In the genomic region with DNA sequence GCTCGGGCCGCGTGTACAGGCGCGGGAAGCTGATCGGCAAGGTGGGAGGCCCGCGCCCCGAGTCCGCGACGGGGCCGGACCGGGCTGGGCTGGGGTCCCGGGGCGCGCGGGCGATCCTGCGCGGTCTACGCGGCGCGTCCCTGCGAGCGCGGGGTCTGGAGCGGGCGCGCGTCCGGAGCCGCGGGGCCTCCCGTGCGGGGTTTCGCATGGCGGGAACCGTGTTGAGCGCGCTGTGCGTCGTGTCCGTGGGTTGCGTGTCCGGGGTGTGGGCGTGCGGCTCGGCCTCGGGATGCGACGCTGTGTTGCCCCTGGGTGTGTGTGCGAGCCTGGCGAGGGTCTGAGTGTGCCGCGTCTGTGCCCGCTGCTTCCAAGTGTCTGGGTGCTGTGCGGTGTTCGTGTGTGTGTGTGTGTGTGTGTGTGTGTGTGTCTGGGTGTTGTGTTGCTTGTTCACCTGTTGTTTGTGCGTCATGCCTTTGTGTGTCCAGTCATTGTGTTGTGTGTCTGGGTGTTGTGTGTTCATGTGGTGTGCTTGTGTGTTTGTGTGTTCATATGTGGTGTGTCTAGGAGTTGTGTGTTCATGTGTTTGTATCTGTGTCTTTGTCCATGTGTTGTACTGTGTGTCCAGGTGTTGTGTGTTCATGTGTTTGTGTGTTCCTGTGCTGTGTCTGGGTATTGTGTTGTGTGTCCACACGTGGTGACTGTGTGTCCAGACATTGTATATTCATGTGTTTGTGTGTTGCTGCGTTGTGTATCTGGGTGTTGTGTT, we compare ENCODE assay signal across 2 cellular contexts.
A peak's percentile ranks its signal among the peaks of the same experiment; 100 is the strongest.
TF ChIP-seq lines count a peak whose summit lies in the region.

No MANE protein-coding gene starts in this region.

TF ChIP-seq in HEK293, 187 proteins besides CTCF, POLR2A, EP300 and RAD21 (continues in another document):
- no peak for TF ChIP-seq ZNF350 (tag by site-specific recombination; IDR thresholded peaks at IDR 0.05)
- no peak for TF ChIP-seq ZNF549 (tag by site-specific recombination; IDR thresholded peaks at IDR 0.05)
- TF ChIP-seq, protein P1, sequence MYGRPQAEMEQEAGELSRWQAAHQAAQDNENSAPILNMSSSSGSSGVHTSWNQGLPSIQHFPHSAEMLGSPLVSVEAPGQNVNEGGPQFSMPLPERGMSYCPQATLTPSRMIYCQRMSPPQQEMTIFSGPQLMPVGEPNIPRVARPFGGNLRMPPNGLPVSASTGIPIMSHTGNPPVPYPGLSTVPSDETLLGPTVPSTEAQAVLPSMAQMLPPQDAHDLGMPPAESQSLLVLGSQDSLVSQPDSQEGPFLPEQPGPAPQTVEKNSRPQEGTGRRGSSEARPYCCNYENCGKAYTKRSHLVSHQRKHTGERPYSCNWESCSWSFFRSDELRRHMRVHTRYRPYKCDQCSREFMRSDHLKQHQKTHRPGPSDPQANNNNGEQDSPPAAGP (tag by site-specific recombination; IDR thresholded peaks at IDR 0.05), result peak; percentile 40; the same call in 1 of the 2 replicates
- TF ChIP-seq, protein P2, sequence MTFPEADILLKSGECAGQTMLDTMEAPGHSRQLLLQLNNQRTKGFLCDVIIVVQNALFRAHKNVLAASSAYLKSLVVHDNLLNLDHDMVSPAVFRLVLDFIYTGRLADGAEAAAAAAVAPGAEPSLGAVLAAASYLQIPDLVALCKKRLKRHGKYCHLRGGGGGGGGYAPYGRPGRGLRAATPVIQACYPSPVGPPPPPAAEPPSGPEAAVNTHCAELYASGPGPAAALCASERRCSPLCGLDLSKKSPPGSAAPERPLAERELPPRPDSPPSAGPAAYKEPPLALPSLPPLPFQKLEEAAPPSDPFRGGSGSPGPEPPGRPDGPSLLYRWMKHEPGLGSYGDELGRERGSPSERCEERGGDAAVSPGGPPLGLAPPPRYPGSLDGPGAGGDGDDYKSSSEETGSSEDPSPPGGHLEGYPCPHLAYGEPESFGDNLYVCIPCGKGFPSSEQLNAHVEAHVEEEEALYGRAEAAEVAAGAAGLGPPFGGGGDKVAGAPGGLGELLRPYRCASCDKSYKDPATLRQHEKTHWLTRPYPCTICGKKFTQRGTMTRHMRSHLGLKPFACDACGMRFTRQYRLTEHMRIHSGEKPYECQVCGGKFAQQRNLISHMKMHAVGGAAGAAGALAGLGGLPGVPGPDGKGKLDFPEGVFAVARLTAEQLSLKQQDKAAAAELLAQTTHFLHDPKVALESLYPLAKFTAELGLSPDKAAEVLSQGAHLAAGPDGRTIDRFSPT (tag by site-specific recombination; IDR thresholded peaks at IDR 0.05), result 0 out of 2 replicates have a peak, but pooled peaks have one; percentile 23
- TF ChIP-seq KLF9 (tag by site-specific recombination; IDR thresholded peaks at IDR 0.05; ENCODE audit: low read depth), result no peak
- TF ChIP-seq, protein P3, sequence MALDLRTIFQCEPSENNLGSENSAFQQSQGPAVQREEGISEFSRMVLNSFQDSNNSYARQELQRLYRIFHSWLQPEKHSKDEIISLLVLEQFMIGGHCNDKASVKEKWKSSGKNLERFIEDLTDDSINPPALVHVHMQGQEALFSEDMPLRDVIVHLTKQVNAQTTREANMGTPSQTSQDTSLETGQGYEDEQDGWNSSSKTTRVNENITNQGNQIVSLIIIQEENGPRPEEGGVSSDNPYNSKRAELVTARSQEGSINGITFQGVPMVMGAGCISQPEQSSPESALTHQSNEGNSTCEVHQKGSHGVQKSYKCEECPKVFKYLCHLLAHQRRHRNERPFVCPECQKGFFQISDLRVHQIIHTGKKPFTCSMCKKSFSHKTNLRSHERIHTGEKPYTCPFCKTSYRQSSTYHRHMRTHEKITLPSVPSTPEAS (tag by site-specific recombination; IDR thresholded peaks at IDR 0.05), result peak; percentile 54; the same call in 1 of the 2 replicates
- TF ChIP-seq ZNF133 (tag by site-specific recombination; IDR thresholded peaks at IDR 0.05), result peak; percentile 47
- TF ChIP-seq ZSCAN16 (tag by site-specific recombination; IDR thresholded peaks at IDR 0.05), result no peak
- TF ChIP-seq ZNF548 (tag by site-specific recombination; IDR thresholded peaks at IDR 0.05), result no peak
- TF ChIP-seq ZBTB17 (tag by site-specific recombination; IDR thresholded peaks at IDR 0.05), result peak; percentile 15; the same call in 1 of the 2 replicates
- TF ChIP-seq EGR2 (tag by site-specific recombination; IDR thresholded peaks at IDR 0.05; ENCODE audit: low read depth), result 0 out of 2 replicates have a peak, but pooled peaks have one; percentile 27
- peak; percentile 38; the same call in 1 of the 2 replicates for TF ChIP-seq ZEB2 (tag by site-specific recombination; IDR thresholded peaks at IDR 0.05)
- TF ChIP-seq ZNF239 (tag by site-specific recombination; IDR thresholded peaks at IDR 0.05), result peak; percentile 14; the same call in 1 of the 2 replicates
- no peak for TF ChIP-seq MZF1 (tag by site-specific recombination; IDR thresholded peaks at IDR 0.05; ENCODE audit: borderline replicate concordance)
- TF ChIP-seq ZNF311 (tag by site-specific recombination; IDR thresholded peaks at IDR 0.05; ENCODE audit: borderline replicate concordance), result peak; percentile 78; the same call in 1 of the 2 replicates
- no peak; the same call in 1 of the 2 replicates for TF ChIP-seq ZNF768 (tag by site-specific recombination; IDR thresholded peaks at IDR 0.05)
- 0 out of 2 replicates have a peak, but pooled peaks have one; percentile 75 for TF ChIP-seq ZNF658 (tag by site-specific recombination; IDR thresholded peaks at IDR 0.05)
- 0 out of 2 replicates have a peak, but pooled peaks have one; percentile 7 for TF ChIP-seq ZNF23 (tag by site-specific recombination; IDR thresholded peaks at IDR 0.05; ENCODE audit: borderline replicate concordance)
- peak; percentile 25; the same call in 1 of the 2 replicates for TF ChIP-seq ZNF791 (tag by site-specific recombination; IDR thresholded peaks at IDR 0.05)
- no peak for TF ChIP-seq KLF16 (tag by site-specific recombination; IDR thresholded peaks at IDR 0.05)
- TF ChIP-seq ZBTB20 (tag by site-specific recombination; IDR thresholded peaks at IDR 0.05), result 0 out of 2 replicates have a peak, but pooled peaks have one; percentile 24
- TF ChIP-seq, protein P4, sequence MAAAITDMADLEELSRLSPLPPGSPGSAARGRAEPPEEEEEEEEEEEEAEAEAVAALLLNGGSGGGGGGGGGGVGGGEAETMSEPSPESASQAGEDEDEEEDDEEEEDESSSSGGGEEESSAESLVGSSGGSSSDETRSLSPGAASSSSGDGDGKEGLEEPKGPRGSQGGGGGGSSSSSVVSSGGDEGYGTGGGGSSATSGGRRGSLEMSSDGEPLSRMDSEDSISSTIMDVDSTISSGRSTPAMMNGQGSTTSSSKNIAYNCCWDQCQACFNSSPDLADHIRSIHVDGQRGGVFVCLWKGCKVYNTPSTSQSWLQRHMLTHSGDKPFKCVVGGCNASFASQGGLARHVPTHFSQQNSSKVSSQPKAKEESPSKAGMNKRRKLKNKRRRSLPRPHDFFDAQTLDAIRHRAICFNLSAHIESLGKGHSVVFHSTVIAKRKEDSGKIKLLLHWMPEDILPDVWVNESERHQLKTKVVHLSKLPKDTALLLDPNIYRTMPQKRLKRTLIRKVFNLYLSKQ (tag by site-specific recombination; IDR thresholded peaks at IDR 0.05; ENCODE audit: borderline replicate concordance), result peak; percentile 18; the same call in 1 of the 2 replicates
- no peak for TF ChIP-seq ZNF426 (tag by site-specific recombination; IDR thresholded peaks at IDR 0.05)
- peak; percentile 57; the same call in 1 of the 2 replicates for TF ChIP-seq ZSCAN23 (tag by site-specific recombination; IDR thresholded peaks at IDR 0.05)

TF ChIP-seq in K562, 482 proteins besides CTCF, POLR2A, EP300 and RAD21 (continues in another document):
- TF ChIP-seq SAFB (IDR thresholded peaks at IDR 0.05; ENCODE audit: borderline replicate concordance, low read depth, low read length), result peak; percentile 89
- no peak for TF ChIP-seq ZNF121 (CRISPR knock-in tag; conservative IDR thresholded peaks at IDR 0.05)
- peak; percentile 41 to 66; a peak in 1 of 4 replicates for TF ChIP-seq CSDE1 (IDR thresholded peaks at IDR 0.05)
- TF ChIP-seq ARHGAP35 (IDR thresholded peaks at IDR 0.05; ENCODE audit: partially characterized antibody), result peak; percentile 81
- TF ChIP-seq, protein P5, sequence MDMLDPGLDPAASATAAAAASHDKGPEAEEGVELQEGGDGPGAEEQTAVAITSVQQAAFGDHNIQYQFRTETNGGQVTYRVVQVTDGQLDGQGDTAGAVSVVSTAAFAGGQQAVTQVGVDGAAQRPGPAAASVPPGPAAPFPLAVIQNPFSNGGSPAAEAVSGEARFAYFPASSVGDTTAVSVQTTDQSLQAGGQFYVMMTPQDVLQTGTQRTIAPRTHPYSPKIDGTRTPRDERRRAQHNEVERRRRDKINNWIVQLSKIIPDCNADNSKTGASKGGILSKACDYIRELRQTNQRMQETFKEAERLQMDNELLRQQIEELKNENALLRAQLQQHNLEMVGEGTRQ (CRISPR knock-in tag; IDR thresholded peaks at IDR 0.05), result no peak
- peak in 1 of 2 experiments; percentile 55; a peak in 1 of 4 replicates for TF ChIP-seq KDM1A (IDR thresholded peaks at IDR 0.05)
- 0 out of 2 replicates have a peak, but pooled peaks have one; percentile 54 for TF ChIP-seq OTX1 (CRISPR knock-in tag; IDR thresholded peaks at IDR 0.05)
- TF ChIP-seq CBX8 (IDR thresholded peaks at IDR 0.05; ENCODE audit: borderline replicate concordance, extremely low read depth, low read depth, low read length, poor library complexity, severe bottlenecking), result no peak
- TF ChIP-seq ARID2 (IDR thresholded peaks at IDR 0.05), result peak; percentile 39; the same call in 1 of the 2 replicates
- peak; percentile 47; the same call in 1 of the 2 replicates for TF ChIP-seq L3MBTL2 (IDR thresholded peaks at IDR 0.05)
- 0 out of 2 replicates have a peak, but pooled peaks have one; percentile 46 for TF ChIP-seq FOXK1 (CRISPR knock-in tag; IDR thresholded peaks at IDR 0.05; ENCODE audit: borderline replicate concordance)
- TF ChIP-seq, protein P6, sequence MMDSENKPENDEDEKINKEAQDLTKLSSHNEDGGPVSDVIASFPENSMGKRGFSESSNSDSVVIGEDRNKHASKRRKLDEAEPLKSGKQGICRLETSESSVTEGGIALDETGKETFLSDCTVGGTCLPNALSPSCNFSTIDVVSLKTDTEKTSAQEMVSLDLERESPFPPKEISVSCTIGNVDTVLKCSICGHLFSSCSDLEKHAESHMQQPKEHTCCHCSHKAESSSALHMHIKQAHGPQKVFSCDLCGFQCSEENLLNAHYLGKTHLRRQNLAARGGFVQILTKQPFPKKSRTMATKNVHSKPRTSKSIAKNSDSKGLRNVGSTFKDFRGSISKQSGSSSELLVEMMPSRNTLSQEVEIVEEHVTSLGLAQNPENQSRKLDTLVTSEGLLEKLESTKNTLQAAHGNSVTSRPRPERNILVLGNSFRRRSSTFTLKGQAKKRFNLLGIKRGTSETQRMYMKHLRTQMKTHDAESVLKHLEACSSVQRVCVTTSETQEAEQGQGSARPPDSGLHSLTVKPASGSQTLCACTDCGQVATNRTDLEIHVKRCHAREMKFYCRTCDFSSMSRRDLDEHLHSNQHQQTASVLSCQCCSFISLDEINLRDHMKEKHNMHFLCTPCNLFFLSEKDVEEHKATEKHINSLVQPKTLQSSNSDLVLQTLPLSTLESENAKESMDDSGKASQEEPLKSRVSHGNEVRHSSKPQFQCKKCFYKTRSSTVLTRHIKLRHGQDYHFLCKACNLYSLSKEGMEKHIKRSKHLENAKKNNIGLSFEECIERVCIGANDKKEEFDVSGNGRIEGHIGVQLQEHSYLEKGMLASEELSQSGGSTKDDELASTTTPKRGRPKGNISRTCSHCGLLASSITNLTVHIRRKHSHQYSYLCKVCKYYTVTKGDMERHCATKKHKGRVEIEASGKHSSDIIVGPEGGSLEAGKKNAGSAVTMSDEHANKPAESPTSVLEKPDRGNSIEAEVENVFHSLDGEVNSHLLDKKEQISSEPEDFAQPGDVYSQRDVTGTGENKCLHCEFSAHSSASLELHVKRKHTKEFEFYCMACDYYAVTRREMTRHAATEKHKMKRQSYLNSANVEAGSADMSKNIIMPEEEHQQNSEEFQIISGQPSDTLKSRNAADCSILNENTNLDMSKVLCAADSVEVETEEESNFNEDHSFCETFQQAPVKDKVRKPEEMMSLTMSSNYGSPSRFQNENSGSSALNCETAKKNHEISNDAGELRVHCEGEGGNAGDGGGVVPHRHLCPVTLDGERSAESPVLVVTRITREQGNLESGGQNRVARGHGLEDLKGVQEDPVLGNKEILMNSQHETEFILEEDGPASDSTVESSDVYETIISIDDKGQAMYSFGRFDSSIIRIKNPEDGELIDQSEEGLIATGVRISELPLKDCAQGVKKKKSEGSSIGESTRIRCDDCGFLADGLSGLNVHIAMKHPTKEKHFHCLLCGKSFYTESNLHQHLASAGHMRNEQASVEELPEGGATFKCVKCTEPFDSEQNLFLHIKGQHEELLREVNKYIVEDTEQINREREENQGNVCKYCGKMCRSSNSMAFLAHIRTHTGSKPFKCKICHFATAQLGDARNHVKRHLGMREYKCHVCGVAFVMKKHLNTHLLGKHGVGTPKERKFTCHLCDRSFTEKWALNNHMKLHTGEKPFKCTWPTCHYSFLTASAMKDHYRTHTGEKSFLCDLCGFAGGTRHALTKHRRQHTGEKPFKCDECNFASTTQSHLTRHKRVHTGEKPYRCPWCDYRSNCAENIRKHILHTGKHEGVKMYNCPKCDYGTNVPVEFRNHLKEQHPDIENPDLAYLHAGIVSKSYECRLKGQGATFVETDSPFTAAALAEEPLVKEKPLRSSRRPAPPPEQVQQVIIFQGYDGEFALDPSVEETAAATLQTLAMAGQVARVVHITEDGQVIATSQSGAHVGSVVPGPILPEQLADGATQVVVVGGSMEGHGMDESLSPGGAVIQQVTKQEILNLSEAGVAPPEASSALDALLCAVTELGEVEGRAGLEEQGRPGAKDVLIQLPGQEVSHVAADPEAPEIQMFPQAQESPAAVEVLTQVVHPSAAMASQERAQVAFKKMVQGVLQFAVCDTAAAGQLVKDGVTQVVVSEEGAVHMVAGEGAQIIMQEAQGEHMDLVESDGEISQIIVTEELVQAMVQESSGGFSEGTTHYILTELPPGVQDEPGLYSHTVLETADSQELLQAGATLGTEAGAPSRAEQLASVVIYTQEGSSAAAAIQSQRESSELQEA (IDR thresholded peaks at IDR 0.05; ENCODE audit: low read depth), result peak; percentile 54; the same call in 1 of the 2 replicates
- peak; percentile 36; the same call in 1 of the 2 replicates for TF ChIP-seq EHMT2 (IDR thresholded peaks at IDR 0.05)
- no peak for TF ChIP-seq ZNF586 (CRISPR knock-in tag; conservative IDR thresholded peaks at IDR 0.05)
- TF ChIP-seq THRAP3 (IDR thresholded peaks at IDR 0.05; ENCODE audit: borderline replicate concordance), result peak; percentile 88
- peak in 1 of 2 experiments; percentile 80; a peak in 1 of 4 replicates for TF ChIP-seq ARNT (IDR thresholded peaks at IDR 0.05)
- peak; percentile 51 for TF ChIP-seq PHF20 (IDR thresholded peaks at IDR 0.05; ENCODE audit: partially characterized antibody)
- TF ChIP-seq SMARCE1 (IDR thresholded peaks at IDR 0.05), result 0 out of 2 replicates have a peak, but pooled peaks have one; percentile 34
- TF ChIP-seq, protein P7, sequence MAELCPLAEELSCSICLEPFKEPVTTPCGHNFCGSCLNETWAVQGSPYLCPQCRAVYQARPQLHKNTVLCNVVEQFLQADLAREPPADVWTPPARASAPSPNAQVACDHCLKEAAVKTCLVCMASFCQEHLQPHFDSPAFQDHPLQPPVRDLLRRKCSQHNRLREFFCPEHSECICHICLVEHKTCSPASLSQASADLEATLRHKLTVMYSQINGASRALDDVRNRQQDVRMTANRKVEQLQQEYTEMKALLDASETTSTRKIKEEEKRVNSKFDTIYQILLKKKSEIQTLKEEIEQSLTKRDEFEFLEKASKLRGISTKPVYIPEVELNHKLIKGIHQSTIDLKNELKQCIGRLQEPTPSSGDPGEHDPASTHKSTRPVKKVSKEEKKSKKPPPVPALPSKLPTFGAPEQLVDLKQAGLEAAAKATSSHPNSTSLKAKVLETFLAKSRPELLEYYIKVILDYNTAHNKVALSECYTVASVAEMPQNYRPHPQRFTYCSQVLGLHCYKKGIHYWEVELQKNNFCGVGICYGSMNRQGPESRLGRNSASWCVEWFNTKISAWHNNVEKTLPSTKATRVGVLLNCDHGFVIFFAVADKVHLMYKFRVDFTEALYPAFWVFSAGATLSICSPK (IDR thresholded peaks at IDR 0.05; ENCODE audit: borderline replicate concordance), result 0 out of 2 replicates have a peak, but pooled peaks have one; percentile 41
- TF ChIP-seq SOX6 (IDR thresholded peaks at IDR 0.05), result no peak
- peak; percentile 28; the same call in 1 of the 2 replicates for TF ChIP-seq NFIC (IDR thresholded peaks at IDR 0.05)
- no peak for TF ChIP-seq ZNF140 (CRISPR knock-in tag; IDR thresholded peaks at IDR 0.05)
